Comparison of ENCODE assay signal across 1 cellular context in the genomic region with DNA sequence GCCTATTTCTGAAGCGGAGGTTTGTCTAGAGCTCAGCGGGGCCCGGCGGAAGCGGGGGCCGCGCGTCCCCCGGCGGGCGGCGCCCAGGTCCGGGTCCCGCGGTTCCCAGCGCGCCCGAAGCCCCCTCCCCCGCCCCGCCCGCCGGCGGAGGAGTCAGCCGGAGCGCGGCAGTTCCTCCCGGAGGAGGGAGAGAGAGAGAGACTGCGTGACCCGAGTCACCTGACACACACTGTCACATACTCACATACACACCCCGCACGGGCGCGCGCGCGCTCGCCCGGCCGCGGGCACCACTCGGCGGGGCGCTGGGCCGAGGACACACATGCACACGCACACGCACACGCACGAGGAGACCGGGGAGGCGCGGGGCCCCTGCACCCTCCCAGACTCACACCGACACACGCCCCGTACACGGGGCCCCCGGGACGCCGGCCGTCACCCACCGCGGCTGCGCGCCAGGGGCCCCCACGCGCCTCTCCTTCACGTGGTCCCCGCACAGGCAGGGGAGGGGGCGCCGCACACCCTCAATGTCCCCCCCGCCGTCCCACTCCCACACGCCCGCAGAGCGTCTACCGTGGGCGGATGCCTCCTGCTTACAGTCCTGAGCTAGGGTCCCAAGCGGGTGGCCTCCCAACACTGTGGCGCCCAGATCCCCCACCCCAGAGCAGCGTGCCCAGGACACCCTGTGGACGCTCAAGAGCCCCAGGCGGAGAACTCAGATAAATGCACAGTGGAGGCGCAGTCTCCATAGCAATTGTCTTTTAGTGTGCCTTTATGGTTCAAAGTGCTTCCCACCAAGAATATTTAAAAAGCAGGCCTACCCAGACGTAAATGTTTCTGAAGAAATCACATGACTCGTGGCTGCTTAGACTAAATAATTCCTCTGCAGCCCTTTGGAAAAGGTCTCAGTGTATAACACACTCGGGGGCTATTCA.
A peak's percentile ranks its signal among the peaks of the same experiment; 100 is the strongest.
TF ChIP-seq lines count a peak whose summit lies in the region.

A gene with protein sequence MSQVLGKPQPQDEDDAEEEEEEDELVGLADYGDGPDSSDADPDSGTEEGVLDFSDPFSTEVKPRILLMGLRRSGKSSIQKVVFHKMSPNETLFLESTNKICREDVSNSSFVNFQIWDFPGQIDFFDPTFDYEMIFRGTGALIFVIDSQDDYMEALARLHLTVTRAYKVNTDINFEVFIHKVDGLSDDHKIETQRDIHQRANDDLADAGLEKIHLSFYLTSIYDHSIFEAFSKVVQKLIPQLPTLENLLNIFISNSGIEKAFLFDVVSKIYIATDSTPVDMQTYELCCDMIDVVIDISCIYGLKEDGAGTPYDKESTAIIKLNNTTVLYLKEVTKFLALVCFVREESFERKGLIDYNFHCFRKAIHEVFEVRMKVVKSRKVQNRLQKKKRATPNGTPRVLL (minus strand): TSS at position 203 of the 935 bp plus-strand sequence. CDS start 280 bp downstream, outside the sequence.

TF ChIP-seq in HEK293, 187 proteins besides CTCF, POLR2A, EP300 and RAD21 (continued from another document and continues in another):
- no peak for TF ChIP-seq TRIM28 (IDR thresholded peaks at IDR 0.05; ENCODE audit: borderline replicate concordance, low read length)
- TF ChIP-seq HOXA7 (CRISPR knock-in tag; IDR thresholded peaks at IDR 0.05; ENCODE audit: borderline replicate concordance) = no peak
- no peak for TF ChIP-seq ZNF311 (tag by site-specific recombination; IDR thresholded peaks at IDR 0.05; ENCODE audit: borderline replicate concordance)
- 0 out of 2 replicates have a peak, but pooled peaks have one; percentile 32 for TF ChIP-seq ZNF394 (tag by site-specific recombination; IDR thresholded peaks at IDR 0.05; ENCODE audit: borderline replicate concordance)
- TF ChIP-seq KLF16 (tag by site-specific recombination; IDR thresholded peaks at IDR 0.05) = peak; percentile 87
- TF ChIP-seq ZNF548 (tag by site-specific recombination; IDR thresholded peaks at IDR 0.05) = no peak
- TF ChIP-seq ZNF121 (tag by site-specific recombination; IDR thresholded peaks at IDR 0.05) = no peak
- TF ChIP-seq ZFHX2 (tag by site-specific recombination; conservative IDR thresholded peaks at IDR 0.05) = peak; percentile 98
- TF ChIP-seq, protein P1, sequence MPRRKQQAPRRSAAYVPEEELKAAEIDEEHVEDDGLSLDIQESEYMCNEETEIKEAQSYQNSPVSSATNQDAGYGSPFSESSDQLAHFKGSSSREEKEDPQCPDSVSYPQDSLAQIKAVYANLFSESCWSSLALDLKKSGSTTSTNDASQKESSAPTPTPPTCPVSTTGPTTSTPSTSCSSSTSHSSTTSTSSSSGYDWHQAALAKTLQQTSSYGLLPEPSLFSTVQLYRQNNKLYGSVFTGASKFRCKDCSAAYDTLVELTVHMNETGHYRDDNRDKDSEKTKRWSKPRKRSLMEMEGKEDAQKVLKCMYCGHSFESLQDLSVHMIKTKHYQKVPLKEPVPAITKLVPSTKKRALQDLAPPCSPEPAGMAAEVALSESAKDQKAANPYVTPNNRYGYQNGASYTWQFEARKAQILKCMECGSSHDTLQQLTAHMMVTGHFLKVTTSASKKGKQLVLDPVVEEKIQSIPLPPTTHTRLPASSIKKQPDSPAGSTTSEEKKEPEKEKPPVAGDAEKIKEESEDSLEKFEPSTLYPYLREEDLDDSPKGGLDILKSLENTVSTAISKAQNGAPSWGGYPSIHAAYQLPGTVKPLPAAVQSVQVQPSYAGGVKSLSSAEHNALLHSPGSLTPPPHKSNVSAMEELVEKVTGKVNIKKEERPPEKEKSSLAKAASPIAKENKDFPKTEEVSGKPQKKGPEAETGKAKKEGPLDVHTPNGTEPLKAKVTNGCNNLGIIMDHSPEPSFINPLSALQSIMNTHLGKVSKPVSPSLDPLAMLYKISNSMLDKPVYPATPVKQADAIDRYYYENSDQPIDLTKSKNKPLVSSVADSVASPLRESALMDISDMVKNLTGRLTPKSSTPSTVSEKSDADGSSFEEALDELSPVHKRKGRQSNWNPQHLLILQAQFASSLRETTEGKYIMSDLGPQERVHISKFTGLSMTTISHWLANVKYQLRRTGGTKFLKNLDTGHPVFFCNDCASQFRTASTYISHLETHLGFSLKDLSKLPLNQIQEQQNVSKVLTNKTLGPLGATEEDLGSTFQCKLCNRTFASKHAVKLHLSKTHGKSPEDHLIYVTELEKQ (tag by site-specific recombination; IDR thresholded peaks at IDR 0.05; ENCODE audit: borderline replicate concordance) = no peak
- TF ChIP-seq ZNF19 (tag by site-specific recombination; IDR thresholded peaks at IDR 0.05; ENCODE audit: low read depth) = no peak
- TF ChIP-seq ZNF596 (tag by site-specific recombination; IDR thresholded peaks at IDR 0.05) = peak; percentile 89
- TF ChIP-seq KLF8 (tag by site-specific recombination; IDR thresholded peaks at IDR 0.05) = 0 out of 2 replicates have a peak, but pooled peaks have one; percentile 45
- TF ChIP-seq, protein P2, sequence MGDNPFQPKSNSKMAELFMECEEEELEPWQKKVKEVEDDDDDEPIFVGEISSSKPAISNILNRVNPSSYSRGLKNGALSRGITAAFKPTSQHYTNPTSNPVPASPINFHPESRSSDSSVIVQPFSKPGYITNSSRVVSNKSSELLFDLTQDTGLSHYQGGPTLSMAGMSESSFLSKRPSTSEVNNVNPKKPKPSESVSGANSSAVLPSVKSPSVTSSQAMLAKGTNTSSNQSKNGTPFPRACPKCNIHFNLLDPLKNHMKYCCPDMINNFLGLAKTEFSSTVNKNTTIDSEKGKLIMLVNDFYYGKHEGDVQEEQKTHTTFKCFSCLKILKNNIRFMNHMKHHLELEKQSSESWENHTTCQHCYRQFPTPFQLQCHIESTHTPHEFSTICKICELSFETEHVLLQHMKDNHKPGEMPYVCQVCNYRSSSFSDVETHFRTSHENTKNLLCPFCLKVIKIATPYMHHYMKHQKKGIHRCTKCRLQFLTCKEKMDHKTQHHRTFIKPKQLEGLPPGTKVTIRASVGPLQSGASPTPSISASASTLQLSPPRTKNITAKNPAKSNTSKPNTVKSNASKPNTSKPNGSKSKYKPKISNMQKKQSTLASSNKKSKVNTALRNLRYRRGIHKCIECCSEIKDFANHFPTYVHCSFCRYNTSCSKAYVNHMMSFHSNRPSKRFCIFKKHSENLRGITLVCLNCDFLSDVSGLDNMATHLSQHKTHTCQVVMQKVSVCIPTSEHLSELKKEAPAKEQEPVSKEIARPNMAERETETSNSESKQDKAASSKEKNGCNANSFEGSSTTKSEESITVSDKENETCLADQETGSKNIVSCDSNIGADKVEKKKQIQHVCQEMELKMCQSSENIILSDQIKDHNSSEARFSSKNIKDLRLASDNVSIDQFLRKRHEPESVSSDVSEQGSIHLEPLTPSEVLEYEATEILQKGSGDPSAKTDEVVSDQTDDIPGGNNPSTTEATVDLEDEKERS (tag by site-specific recombination; IDR thresholded peaks at IDR 0.05) = no peak
- TF ChIP-seq PRDM10 (tag by site-specific recombination; IDR thresholded peaks at IDR 0.05) = no peak
- TF ChIP-seq ZNF660 (tag by site-specific recombination; IDR thresholded peaks at IDR 0.05) = peak; percentile 30; the same call in 1 of the 2 replicates
- no peak; the same call in 1 of the 2 replicates for TF ChIP-seq ZNF341 (tag by site-specific recombination; IDR thresholded peaks at IDR 0.05; ENCODE audit: low read depth)
- peak; percentile 25; the same call in 1 of the 2 replicates for TF ChIP-seq PBX3 (CRISPR knock-in tag; IDR thresholded peaks at IDR 0.05)
- no peak for TF ChIP-seq ZNF354C (tag by site-specific recombination; IDR thresholded peaks at IDR 0.05; ENCODE audit: borderline replicate concordance, low read depth)
- TF ChIP-seq, protein P3, sequence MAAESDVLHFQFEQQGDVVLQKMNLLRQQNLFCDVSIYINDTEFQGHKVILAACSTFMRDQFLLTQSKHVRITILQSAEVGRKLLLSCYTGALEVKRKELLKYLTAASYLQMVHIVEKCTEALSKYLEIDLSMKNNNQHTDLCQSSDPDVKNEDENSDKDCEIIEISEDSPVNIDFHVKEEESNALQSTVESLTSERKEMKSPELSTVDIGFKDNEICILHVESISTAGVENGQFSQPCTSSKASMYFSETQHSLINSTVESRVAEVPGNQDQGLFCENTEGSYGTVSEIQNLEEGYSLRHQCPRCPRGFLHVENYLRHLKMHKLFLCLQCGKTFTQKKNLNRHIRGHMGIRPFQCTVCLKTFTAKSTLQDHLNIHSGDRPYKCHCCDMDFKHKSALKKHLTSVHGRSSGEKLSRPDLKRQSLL (tag by site-specific recombination; IDR thresholded peaks at IDR 0.05) = no peak
- peak; percentile 87 for TF ChIP-seq ZNF335 (tag by site-specific recombination; conservative IDR thresholded peaks at IDR 0.05)
- peak; percentile 58; the same call in 1 of the 2 replicates for TF ChIP-seq ZSCAN5A (tag by site-specific recombination; IDR thresholded peaks at IDR 0.05)
- TF ChIP-seq ZNF792 (tag by site-specific recombination; IDR thresholded peaks at IDR 0.05) = 0 out of 2 replicates have a peak, but pooled peaks have one; percentile 27
- no peak for TF ChIP-seq BCL11A (tag by site-specific recombination; IDR thresholded peaks at IDR 0.05; ENCODE audit: low read depth)
- TF ChIP-seq, protein P4, sequence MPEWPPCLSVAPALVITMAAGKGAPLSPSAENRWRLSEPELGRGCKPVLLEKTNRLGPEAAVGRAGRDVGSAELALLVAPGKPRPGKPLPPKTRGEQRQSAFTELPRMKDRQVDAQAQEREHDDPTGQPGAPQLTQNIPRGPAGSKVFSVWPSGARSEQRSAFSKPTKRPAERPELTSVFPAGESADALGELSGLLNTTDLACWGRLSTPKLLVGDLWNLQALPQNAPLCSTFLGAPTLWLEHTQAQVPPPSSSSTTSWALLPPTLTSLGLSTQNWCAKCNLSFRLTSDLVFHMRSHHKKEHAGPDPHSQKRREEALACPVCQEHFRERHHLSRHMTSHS (tag by site-specific recombination; IDR thresholded peaks at IDR 0.05) = no peak
- TF ChIP-seq ZNF677 (tag by site-specific recombination; IDR thresholded peaks at IDR 0.05) = no peak
- no peak for TF ChIP-seq ZNF791 (tag by site-specific recombination; IDR thresholded peaks at IDR 0.05)
- no peak for TF ChIP-seq ZNF239 (tag by site-specific recombination; IDR thresholded peaks at IDR 0.05)
- TF ChIP-seq, protein P5, sequence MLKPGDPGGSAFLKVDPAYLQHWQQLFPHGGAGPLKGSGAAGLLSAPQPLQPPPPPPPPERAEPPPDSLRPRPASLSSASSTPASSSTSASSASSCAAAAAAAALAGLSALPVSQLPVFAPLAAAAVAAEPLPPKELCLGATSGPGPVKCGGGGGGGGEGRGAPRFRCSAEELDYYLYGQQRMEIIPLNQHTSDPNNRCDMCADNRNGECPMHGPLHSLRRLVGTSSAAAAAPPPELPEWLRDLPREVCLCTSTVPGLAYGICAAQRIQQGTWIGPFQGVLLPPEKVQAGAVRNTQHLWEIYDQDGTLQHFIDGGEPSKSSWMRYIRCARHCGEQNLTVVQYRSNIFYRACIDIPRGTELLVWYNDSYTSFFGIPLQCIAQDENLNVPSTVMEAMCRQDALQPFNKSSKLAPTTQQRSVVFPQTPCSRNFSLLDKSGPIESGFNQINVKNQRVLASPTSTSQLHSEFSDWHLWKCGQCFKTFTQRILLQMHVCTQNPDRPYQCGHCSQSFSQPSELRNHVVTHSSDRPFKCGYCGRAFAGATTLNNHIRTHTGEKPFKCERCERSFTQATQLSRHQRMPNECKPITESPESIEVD (tag by site-specific recombination; IDR thresholded peaks at IDR 0.05) = no peak
- no peak for TF ChIP-seq ZNF26 (tag by site-specific recombination; IDR thresholded peaks at IDR 0.05)
- no peak for TF ChIP-seq ZNF560 (tag by site-specific recombination; IDR thresholded peaks at IDR 0.05; ENCODE audit: borderline replicate concordance)
